15 cellular contexts compared by ENCODE assay signal in the genomic region with DNA sequence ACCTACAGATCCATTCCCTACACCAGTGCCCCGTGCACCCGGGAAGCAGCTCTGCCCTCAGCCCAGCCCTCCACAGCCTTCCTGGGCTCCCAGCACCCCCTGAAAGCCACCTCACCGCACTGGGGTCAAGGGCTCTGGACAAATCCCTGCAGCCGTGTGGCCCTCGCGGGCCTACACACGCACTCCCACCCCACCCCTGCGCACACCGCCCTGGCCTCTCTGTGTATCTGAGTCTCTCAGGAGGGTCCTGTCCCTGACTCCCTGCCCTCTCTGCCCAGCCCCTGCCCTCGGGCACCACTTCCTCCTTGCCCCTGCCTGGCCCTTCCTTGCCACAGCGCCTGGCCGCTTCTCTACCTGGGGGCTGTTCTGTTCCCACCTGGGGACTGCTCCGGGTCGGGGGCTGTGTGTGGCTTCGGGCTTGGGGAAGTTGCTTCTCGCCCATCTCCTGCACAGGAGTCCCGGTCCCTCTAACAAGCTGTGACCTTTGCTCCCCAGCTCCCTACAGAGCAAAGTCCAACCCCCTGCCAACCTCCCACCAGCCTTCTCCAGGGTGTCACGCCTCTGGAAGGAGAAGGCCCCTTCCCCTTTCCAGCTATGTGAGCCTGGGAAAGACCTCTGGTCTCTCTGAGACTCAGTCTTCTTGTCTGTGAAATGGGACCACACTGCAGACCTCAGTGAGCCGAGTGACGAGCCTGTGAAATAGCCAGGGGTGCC. TPM values are rescaled to one million over a fixed set of nuclear protein-coding genes. Genes with fewer than 3 reads are reported as not detected.
DNase-seq lines count a peak whose midpoint lies in the region; ATAC-seq and TF ChIP-seq lines count a peak whose summit lies in the region.
"Had no signal": no experiment of that assay in that cellular context is flagged by ENCODE, and none has a peak within 500 bp of the region (broad histone marks: within the 10 kb centered on the region; RNA-seq: fewer than 3 reads in every experiment).

No MANE protein-coding gene starts in this region.

- peak overlapping the region in 1 of 2 donors; percentile 60 for H3K27ac Mint-ChIP-seq in activated naive CD4-positive, alpha-beta T cell treated with anti-CD3 and anti-CD28 coated beads, Interleukin-2, amount 50 U/mL, for 72 hours
- H3K27ac Mint-ChIP-seq: activated CD4-positive, alpha-beta memory T cell treated with anti-CD3 and anti-CD28 coated beads for 36 hours; nephron progenitor cell had no signal

- H3K36me3 ChIP-seq in esophagus squamous epithelium = peaks cover 0 to 55% (median 0%) of the 10 kb centered on the region in 3 donors
- H3K36me3 ChIP-seq in smooth muscle cell (ENCODE audit: low read depth) = no peaks in the 10 kb centered on the region
- H3K36me3 ChIP-seq: brain microvascular endothelial cell, HAP-1 had no signal

- H3K27ac ChIP-seq in RWPE1 (peak overlapping the region; percentile 96), esophagus squamous epithelium (peak overlapping the region; percentile 86 to 94 (median 92)), smooth muscle cell (ENCODE audit: low read depth) (no peak overlapping the region)
- H3K27ac ChIP-seq: brain microvascular endothelial cell, tibial artery had no signal

- no peaks in the 10 kb centered on the region for H3K79me2 ChIP-seq in smooth muscle cell (ENCODE audit: low read depth)

- no peaks in the 10 kb centered on the region for H4K20me1 ChIP-seq in smooth muscle cell (ENCODE audit: low read depth)

- 83 to 84% methylated on average over 15 to 17 of the region's 20 CpGs for WGBS in esophagus squamous epithelium, 2 donors
- 90% methylated on average over 20 of the region's 20 CpGs for WGBS in smooth muscle cell (ENCODE audit: low lambda C conversion rate)

- no peaks in the 10 kb centered on the region for H3F3A ChIP-seq in smooth muscle cell (ENCODE audit: low read depth)

- no peak overlapping the region for H2AFZ ChIP-seq in smooth muscle cell (ENCODE audit: low read depth)

- H3K36me3 Mint-ChIP-seq in activated naive CD4-positive, alpha-beta T cell treated with anti-CD3 and anti-CD28 coated beads, Interleukin-2, amount 50 U/mL, for 72 hours = no peaks in the 10 kb centered on the region
- H3K36me3 Mint-ChIP-seq: activated CD4-positive, alpha-beta memory T cell treated with anti-CD3 and anti-CD28 coated beads for 36 hours had no signal

- TF ChIP-seq POLR2A in esophagus squamous epithelium (IDR thresholded peaks at IDR 0.05) = no peak

- no peak for DNase-seq in RWPE1 (ENCODE audit: low spot score)
- DNase-seq in esophagus squamous epithelium (lab: John Stamatoyannopoulos, UW) = no peak
- no peak for DNase-seq in smooth muscle cell (lab: John Stamatoyannopoulos, UW; ENCODE audit: unreplicated experiment)
- DNase-seq in GM10248 (ENCODE audit: extremely low spot score) = no peak
- DNase-seq in activated naive CD4-positive, alpha-beta T cell treated with anti-CD3 and anti-CD28 coated beads, Interleukin-2, amount 50 U/mL, for 72 hours (ENCODE audit: low spot score in 2 of 2) = no peak
- DNase-seq: activated CD4-positive, alpha-beta memory T cell treated with anti-CD3 and anti-CD28 coated beads for 36 hours; activated gamma-delta T cell treated with Interleukin-2 at 50 U/mL for 16 hours; GF-D8; NCI-H1048; NCI-H446; tibial artery had no signal

- H3K9me3 ChIP-seq in esophagus squamous epithelium (no peaks in the 10 kb centered on the region), smooth muscle cell (replicated peaks; ENCODE audit: low read depth) (no peaks in the 10 kb centered on the region)
- H3K9me3 ChIP-seq: HAP-1, tibial artery had no signal

- H3K9ac ChIP-seq in smooth muscle cell (ENCODE audit: low read depth) = no peak overlapping the region

- H3K4me2 ChIP-seq in smooth muscle cell = peak overlapping the region; percentile 62

- TF ChIP-seq CTCF in RWPE1 (conservative IDR thresholded peaks at IDR 0.05; ENCODE audit: low read depth) = no peak
- no peak for TF ChIP-seq CTCF in esophagus squamous epithelium (IDR thresholded peaks at IDR 0.05)
- no peak for TF ChIP-seq CTCF in smooth muscle cell (IDR thresholded peaks at IDR 0.05; ENCODE audit: borderline replicate concordance, insufficient read depth, poor library complexity, severe bottlenecking)
- no peak for TF ChIP-seq CTCF in GM10248 (IDR thresholded peaks at IDR 0.05; ENCODE audit: control extremely low read depth, extremely low read depth, low read depth, missing control alignments)

- H3K9me3 Mint-ChIP-seq in activated naive CD4-positive, alpha-beta T cell treated with anti-CD3 and anti-CD28 coated beads, Interleukin-2, amount 50 U/mL, for 72 hours = no peaks in the 10 kb centered on the region
- H3K9me3 Mint-ChIP-seq: activated CD4-positive, alpha-beta memory T cell treated with anti-CD3 and anti-CD28 coated beads for 36 hours; nephron progenitor cell had no signal

- POLR2A ChIA-PET in RWPE1 (lab: Yijun Ruan, JAX; ENCODE audit: low non-redundant PET) (no interaction called here), GM10248 (lab: Yijun Ruan, JAX) (no interaction called here)

- no peaks in the 10 kb centered on the region for H3K27me3 ChIP-seq in esophagus squamous epithelium
- no peaks in the 10 kb centered on the region for H3K27me3 ChIP-seq in smooth muscle cell (ENCODE audit: low read depth)
- H3K27me3 ChIP-seq: brain microvascular endothelial cell had no signal

- CTCF ChIA-PET in RWPE1 (lab: Yijun Ruan, JAX) = interaction anchor here (0.7 kb wide), 3 partner anchors 15 to 204 kb away, joined by 3 to 4 read pairs (median 3); no protein-coding TSS in a partner anchor
- CTCF ChIA-PET in GM10248 (lab: Yijun Ruan, JAX) = no interaction called here

- H3K4me1 ChIP-seq in esophagus squamous epithelium (peaks cover 18 to 49% (median 29%) of the 10 kb centered on the region in 3 donors), smooth muscle cell (ENCODE audit: low read depth) (no peaks in the 10 kb centered on the region)

- intact Hi-C loops in esophagus squamous epithelium (cut with DNase I) = no loop called here

- ATAC-seq in activated naive CD4-positive, alpha-beta T cell treated with anti-CD3 and anti-CD28 coated beads, Interleukin-2, amount 50 U/mL, for 72 hours = no peak

- H3K4me3 ChIP-seq in esophagus squamous epithelium (no peak overlapping the region), smooth muscle cell (peak overlapping the region; percentile 18)
- H3K4me3 ChIP-seq: HAP-1, tibial artery had no signal

RNA-seq across cellular contexts. Expression of a gene that starts 1.5 kb away (rescaled TPM):
- total RNA-seq in esophagus squamous epithelium (100 to 1,000 TPM in 2 of 4 donors, 10 to 100 TPM in 2; 56.7 to 204 (median 98.9) TPM), smooth muscle cell (4.8 and 6.6 TPM in 2 replicates)
- 1.6 and 4.5 TPM in 2 replicates for polyA plus RNA-seq in smooth muscle cell
- total RNA-seq in activated naive CD4-positive, alpha-beta T cell treated with anti-CD3 and anti-CD28 coated beads, Interleukin-2, amount 50 U/mL, for 72 hours = under 1 TPM; 0.12 to 0.73 TPM
- total RNA-seq: activated CD4-positive, alpha-beta memory T cell treated with anti-CD3 and anti-CD28 coated beads for 36 hours; T-helper 2 cell treated with Interferon-gamma antibody and Interleukin-4, amounts not matched to agents 100 ng/mL and 5 ng/mL, for 36 hours had no signal

RNA-seq across cellular contexts. Expression of a gene that starts 15.3 kb away (rescaled TPM):
- total RNA-seq in esophagus squamous epithelium = 10 to 100 TPM; 44.5 to 63.6 (median 47.4) TPM
- 24.5 and 30.7 TPM in 2 replicates for total RNA-seq in smooth muscle cell
- 45.2 and 45.3 TPM in 2 replicates for polyA plus RNA-seq in smooth muscle cell
- 10 to 100 TPM; 26.8 to 36.4 TPM for total RNA-seq in activated naive CD4-positive, alpha-beta T cell treated with anti-CD3 and anti-CD28 coated beads, Interleukin-2, amount 50 U/mL, for 72 hours

RNA-seq across cellular contexts. Expression of a gene that starts 24.0 kb away (rescaled TPM):
- total RNA-seq in esophagus squamous epithelium = 10 to 100 TPM; 11.3 to 26.9 (median 18.9) TPM
- 8.5 and 8.8 TPM in 2 replicates for total RNA-seq in smooth muscle cell
- polyA plus RNA-seq in smooth muscle cell = 2.8 and 4.4 TPM in 2 replicates
- 10 to 100 TPM; 34.1 to 37.3 TPM for total RNA-seq in activated naive CD4-positive, alpha-beta T cell treated with anti-CD3 and anti-CD28 coated beads, Interleukin-2, amount 50 U/mL, for 72 hours

RNA-seq across cellular contexts. Expression of a gene that starts 50.3 kb away (rescaled TPM):
- 10 to 100 TPM; 27.8 to 45.3 (median 36.6) TPM for total RNA-seq in esophagus squamous epithelium
- total RNA-seq in smooth muscle cell = 18.2 and 18.9 TPM in 2 replicates
- 48.0 and 51.2 TPM in 2 replicates for polyA plus RNA-seq in smooth muscle cell
- total RNA-seq in activated naive CD4-positive, alpha-beta T cell treated with anti-CD3 and anti-CD28 coated beads, Interleukin-2, amount 50 U/mL, for 72 hours = 10 to 100 TPM; 84.6 to 85.0 TPM
